Comparison of ENCODE assay signal across 8 cellular contexts in the genomic region with DNA sequence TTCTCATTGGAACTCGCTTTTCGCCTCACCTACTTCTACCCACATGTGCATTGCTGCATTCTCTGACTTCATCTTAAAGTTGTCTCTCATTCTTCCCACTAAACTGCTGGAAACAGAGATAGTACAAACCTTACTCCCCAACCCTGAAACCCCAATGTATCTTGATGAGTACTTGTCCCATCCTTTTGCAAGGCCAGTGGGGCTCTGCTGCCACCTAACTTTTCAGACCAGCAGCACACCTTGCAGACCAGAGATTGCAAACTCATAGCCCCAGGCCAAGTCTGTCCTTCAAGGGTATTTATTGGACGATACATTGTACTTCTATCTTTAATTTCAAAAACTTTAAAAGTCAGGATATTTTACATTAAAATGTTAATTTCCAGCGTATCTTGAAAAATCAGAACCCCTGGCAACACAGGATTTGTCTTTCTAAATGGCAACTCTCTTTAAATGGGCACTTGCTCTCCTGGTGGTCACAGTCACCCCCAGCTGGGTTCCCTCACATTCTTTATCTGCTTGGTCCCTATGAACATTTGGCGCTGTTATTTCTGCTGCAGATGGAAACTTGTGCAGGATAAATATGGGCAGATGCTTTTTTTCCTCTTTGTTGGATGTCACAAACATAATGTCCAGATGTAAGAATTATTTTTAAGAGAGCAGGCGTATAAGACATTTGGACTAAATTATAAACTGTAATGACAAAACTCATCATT.
DNase-seq lines count a peak whose midpoint lies in the region; ATAC-seq and TF ChIP-seq lines count a peak whose summit lies in the region.

No MANE protein-coding gene starts in this region.

- ATAC-seq in sciatic nerve = peak; percentile 26
- no peak for ATAC-seq in stimulated activated naive CD8-positive, alpha-beta T cell treated with anti-CD3 and anti-CD28 coated beads, Interleukin-15, Interleukin-2, amounts not matched to agents 100 U/mL and 50 U/mL, for 24 hours

- WGBS in ovary, 3 donors = 63 to 67% (median 64%) methylated on average over 6 of the region's 6 CpGs

- H3K9me3 ChIP-seq in ovary = no peaks in the 10 kb centered on the region

- H3K4me1 ChIP-seq in ovary (ENCODE audit: insufficient read depth) = no peaks in the 10 kb centered on the region

- TF ChIP-seq POLR2A in ovary (IDR thresholded peaks at IDR 0.05) = no peak

- H3K27me3 ChIP-seq in ovary = no peaks in the 10 kb centered on the region

- H3K36me3 ChIP-seq in ovary = no peaks in the 10 kb centered on the region

- no peak for TF ChIP-seq EP300 in ovary (IDR thresholded peaks at IDR 0.05)

- H3K27ac ChIP-seq in ovary = no peak overlapping the region

- intact Hi-C loops in sciatic nerve (cut with DNase I) = loop anchor here (5.0 kb wide), 1 partner anchor 853 kb away; no protein-coding TSS in a partner anchor
- intact Hi-C loops in ovary (cut with DNase I) = no loop called here

- TF ChIP-seq CTCF in ovary (IDR thresholded peaks at IDR 0.05) = no peak

- DNase-seq in activated T-cell treated with anti-CD3 and anti-CD28 coated beads for 48 hours (ENCODE audit: low read depth) = peak; percentile 3
- no peak for DNase-seq in activated T-cell treated with anti-CD3 and anti-CD28 coated beads for 4 hours
- DNase-seq in Jurkat, Clone E6-1 (ENCODE audit: low read depth, low spot score) = peak; percentile 31
- DNase-seq in cerebellar cortex (ENCODE audit: low spot score) = peak; percentile 7
- DNase-seq in sciatic nerve (ENCODE audit: low spot score) = no peak
- DNase-seq in anterior cingulate cortex (lab: John Stamatoyannopoulos, UW) = no peak
- no peak for DNase-seq in ovary
- no peak for DNase-seq in stimulated activated naive CD8-positive, alpha-beta T cell treated with anti-CD3 and anti-CD28 coated beads, Interleukin-15, Interleukin-2, amounts not matched to agents 100 U/mL and 50 U/mL, for 24 hours

- no peak overlapping the region for H3K4me3 ChIP-seq in Jurkat, Clone E6-1 (ENCODE audit: low read length)
- no peak overlapping the region for H3K4me3 ChIP-seq in ovary

Comparison
In these comparisons a context has a peak if more than half of its experiments do, and no peak if none do; other contexts are left out.
1. DNase-seq: peak in activated T-cell treated with anti-CD3 and anti-CD28 coated beads for 48 hours (single experiment), Jurkat, Clone E6-1 (single experiment) and cerebellar cortex (single experiment); none in activated T-cell treated with anti-CD3 and anti-CD28 coated beads for 4 hours (single experiment), sciatic nerve (single experiment), anterior cingulate cortex (0 of 58), ovary (0 of 5) and stimulated activated naive CD8-positive, alpha-beta T cell treated with anti-CD3 and anti-CD28 coated beads, Interleukin-15, Interleukin-2, amounts not matched to agents 100 U/mL and 50 U/mL, for 24 hours (single experiment).